Comparison of ENCODE assay signal across 12 cellular contexts in genomic region chr16:85733155-85733838, GRCh38. TPM values are rescaled to one million over a fixed set of nuclear protein-coding genes. Genes with fewer than 3 reads are reported as not detected.
DNase-seq lines count a peak whose midpoint lies in the region; ATAC-seq and TF ChIP-seq lines count a peak whose summit lies in the region.
"Had no signal": no experiment of that assay in that cellular context is flagged by ENCODE, and none has a peak within 500 bp of the region (broad histone marks: within the 10 kb centered on the region; RNA-seq: fewer than 3 reads in every experiment).

No MANE protein-coding gene starts in this region.

- H3K9me3 ChIP-seq in right atrium auricular region (no peaks in the 10 kb centered on the region), RWPE2 (ENCODE audit: severe bottlenecking) (no peaks in the 10 kb centered on the region)

- H3K4me3 ChIP-seq in right atrium auricular region (no peak overlapping the region), RWPE2 (ENCODE audit: severe bottlenecking) (no peak overlapping the region), fibroblast of pulmonary artery (replicated peaks; ENCODE audit: low read depth, low read length) (no peak overlapping the region)

- H3K27ac ChIP-seq in right atrium auricular region (no peak overlapping the region), RWPE2 (ENCODE audit: poor library complexity, severe bottlenecking) (peak overlapping the region; percentile 66)
- H3K27ac ChIP-seq: parathyroid adenoma had no signal

- H3K4me1 ChIP-seq in right atrium auricular region (no peaks in the 10 kb centered on the region), RWPE2 (ENCODE audit: insufficient read depth, poor library complexity, severe bottlenecking) (peaks cover 14% of the 10 kb centered on the region)
- H3K4me1 ChIP-seq: parathyroid adenoma had no signal

- DNase-seq in right atrium auricular region (ENCODE audit: low spot score) = peak; percentile 62
- DNase-seq in Right ventricle myocardium inferior (ENCODE audit: missing footprints) = no peak
- DNase-seq in RWPE2 (ENCODE audit: low spot score) = peak; percentile 44
- peak; percentile 40 for DNase-seq in fibroblast of pulmonary artery (ENCODE audit: low read depth)
- no peak for DNase-seq in NCI-H1694 treated with DMSO at 0.1 percent for 48 hours (lab: John Stamatoyannopoulos, UW)
- DNase-seq in activated T-cell treated with anti-CD3 and anti-CD28 coated beads, Interleukin-2, amount 50 U/mL, for 1 hour = no peak
- DNase-seq in GM19238 (ENCODE audit: insufficient read length, low spot score) = no peak
- DNase-seq: ACHN, NCI-H1417, NCI-H446 treated with DMSO at 0.1 percent for 48 hours had no signal

- H3K36me3 ChIP-seq in right atrium auricular region (no peaks in the 10 kb centered on the region), RWPE2 (ENCODE audit: low read depth) (peaks cover 95% of the 10 kb centered on the region)

- H3K27me3 ChIP-seq in right atrium auricular region (no peaks in the 10 kb centered on the region), RWPE2 (ENCODE audit: insufficient read depth, poor library complexity, severe bottlenecking) (no peaks in the 10 kb centered on the region)

- ATAC-seq in Right ventricle myocardium inferior (no peak), RWPE2 (ENCODE audit: low read depth) (peak; percentile 54), GM21825 (IDR thresholded peaks at IDR 0.05; ENCODE audit: unreplicated experiment) (no peak)

- intact Hi-C loops in Right ventricle myocardium inferior (cut with DNase I) = no loop called here

- TF ChIP-seq CTCF in right atrium auricular region (IDR thresholded peaks at IDR 0.05) = no peak
- no peak for TF ChIP-seq CTCF in RWPE2 (IDR thresholded peaks at IDR 0.05; ENCODE audit: poor library complexity, severe bottlenecking)
- no peak for TF ChIP-seq CTCF in fibroblast of pulmonary artery (IDR thresholded peaks at IDR 0.05; ENCODE audit: low read length, missing control alignments)

RNA-seq across cellular contexts. Expression of gene C16orf74, which starts 17.6 kb away (rescaled TPM):
- 1 to 10 TPM in 1 of 2 donors, under 1 TPM in 1; 0.79 to 1.4 TPM for total RNA-seq in right atrium auricular region
- 0.95 TPM for total RNA-seq in Right ventricle myocardium inferior

RNA-seq across cellular contexts. Expression of gene GINS2, which starts 44.5 kb away (rescaled TPM):
- total RNA-seq in right atrium auricular region = under 1 TPM in 1 of 2 donors, not detected in 1; 0.15 TPM
- 1.4 TPM for total RNA-seq in Right ventricle myocardium inferior

Comparison
In these comparisons a context has a peak if more than half of its experiments do, and no peak if none do; other contexts are left out.
1. DNase-seq: peak in right atrium auricular region (single experiment), RWPE2 (single experiment) and fibroblast of pulmonary artery (single experiment); none in Right ventricle myocardium inferior (single experiment), NCI-H1694 treated with DMSO at 0.1 percent for 48 hours (single experiment), activated T-cell treated with anti-CD3 and anti-CD28 coated beads, Interleukin-2, amount 50 U/mL, for 1 hour (single experiment) and GM19238 (single experiment).